Comparison of ENCODE assay signal across 17 cellular contexts in genomic region chr1:150820710-150821521, GRCh38. TPM values are rescaled to one million over a fixed set of nuclear protein-coding genes. Genes with fewer than 3 reads are reported as not detected.
DNase-seq lines count a peak whose midpoint lies in the region; ATAC-seq and TF ChIP-seq lines count a peak whose summit lies in the region.
"Had no signal": no experiment of that assay in that cellular context is flagged by ENCODE, and none has a peak within 500 bp of the region (broad histone marks: within the 10 kb centered on the region; RNA-seq: fewer than 3 reads in every experiment).

No MANE protein-coding gene starts in this region.

- CTCF ChIA-PET in PC-9 (lab: Charles Lee): interaction anchor here (0.6 to 0.7 kb wide), 2 partner anchors 101 to 895 kb away, joined by 4 to 5 read pairs; no protein-coding TSS in a partner anchor

- no peak overlapping the region for H3K27ac Mint-ChIP-seq in activated naive CD4-positive, alpha-beta T cell treated with anti-CD3 and anti-CD28 coated beads, Interleukin-2, amount 50 U/mL, for 72 hours
- H3K27ac Mint-ChIP-seq: activated naive CD4-positive, alpha-beta T cell treated with anti-CD3 and anti-CD28 coated beads, Interleukin-2, amount 10 ng/mL, durations not matched to agents 7 days and 5 days had no signal

- peak overlapping the region; percentile 51 for H3K4me2 ChIP-seq in PC-9

- 0 out of 2 replicates have a peak, but pooled peaks cover 10% of the 10 kb centered on the region for H3K36me3 ChIP-seq in PC-9 (ENCODE audit: low read depth)
- peaks cover 33 to 78% (median 55%) of the 10 kb centered on the region in 5 donors for H3K36me3 ChIP-seq in subcutaneous abdominal adipose tissue (ENCODE audit: control insufficient read depth in 5 of 5, insufficient read depth in 5 of 5, low read length in 5 of 5)
- H3K36me3 ChIP-seq: ovary had no signal

- H3K9me2 ChIP-seq in PC-9 (ENCODE audit: insufficient read depth): no peaks in the 10 kb centered on the region

- H3K9me3 ChIP-seq in PC-9 (ENCODE audit: insufficient read depth, low read depth): no peaks in the 10 kb centered on the region
- no peaks in the 10 kb centered on the region for H3K9me3 ChIP-seq in subcutaneous abdominal adipose tissue (ENCODE audit: control insufficient read depth in 5 of 5, low read length in 5 of 5)
- H3K9me3 ChIP-seq: ovary, tibial nerve had no signal

- ATAC-seq in activated naive CD4-positive, alpha-beta T cell treated with anti-CD3 and anti-CD28 coated beads, Interleukin-2, amount 50 U/mL, for 72 hours: peak; percentile 70 to 75
- no peak for ATAC-seq in HG03460 (IDR thresholded peaks at IDR 0.05; ENCODE audit: unreplicated experiment)

- H3F3A ChIP-seq in PC-9 (ENCODE audit: insufficient read depth, low read depth): peaks cover 28% of the 10 kb centered on the region

- intact Hi-C loops in PC-9 (cut with micrococcal nuclease; ENCODE audit: unreplicated experiment): no loop called here

- BruUV-seq in PC-9 (replicated peaks; lab: Mats Ljungman, UMichigan): no TSS peak

- peak overlapping the region; percentile 43 for H3K27ac ChIP-seq in PC-9
- H3K27ac ChIP-seq in subcutaneous abdominal adipose tissue (ENCODE audit: low read depth, low read length): peak overlapping the region; percentile 45
- H3K27ac ChIP-seq: ovary, tibial nerve had no signal

- H3K79me2 ChIP-seq in PC-9 (ENCODE audit: low read depth): no peaks in the 10 kb centered on the region

- H3K4me1 ChIP-seq in PC-9 (replicated peaks; ENCODE audit: insufficient read depth) (peaks cover 22% of the 10 kb centered on the region), subcutaneous abdominal adipose tissue (ENCODE audit: control insufficient read depth in 5 of 5, insufficient read depth in 5 of 5, low read length in 5 of 5) (peaks cover 0 to 10% (median 0%) of the 10 kb centered on the region in 5 donors)
- H3K4me1 ChIP-seq: tibial nerve had no signal

- no peak overlapping the region for H3K9ac ChIP-seq in subcutaneous abdominal adipose tissue (ENCODE audit: low read length in 5 of 5)

- H3K27me3 ChIP-seq in PC-9 (ENCODE audit: insufficient read depth, low read depth) (no peaks in the 10 kb centered on the region), subcutaneous abdominal adipose tissue (ENCODE audit: control insufficient read depth in 5 of 5, insufficient read depth in 4 of 5, low read length in 5 of 5) (no peaks in the 10 kb centered on the region)
- H3K27me3 ChIP-seq: ovary, tibial nerve had no signal

- TF ChIP-seq CTCF in PC-9 (conservative IDR thresholded peaks at IDR 0.05) (no peak), epithelial cell of esophagus (IDR thresholded peaks at IDR 0.05; ENCODE audit: insufficient read depth, low read depth, low read length, missing control alignments) (no peak)

- POLR2A ChIA-PET in PC-9 (lab: Charles Lee; ENCODE audit: unreplicated experiment): no interaction called here

- DNase-seq in activated naive CD4-positive, alpha-beta T cell treated with anti-CD3 and anti-CD28 coated beads, Interleukin-2, amount 50 U/mL, for 72 hours (ENCODE audit: low spot score in 2 of 2): no peak
- no peak for DNase-seq in activated naive CD4-positive, alpha-beta T cell (lab: John Stamatoyannopoulos, UW)
- peak in 1 of 2 experiments; percentile 62 for DNase-seq in PC-9
- DNase-seq in epithelial cell of esophagus (ENCODE audit: low read depth): peak; percentile 56
- no peak for DNase-seq in SKM-1 (lab: John Stamatoyannopoulos, UW; ENCODE audit: unreplicated experiment)
- DNase-seq in NCI-H524 (lab: John Stamatoyannopoulos, UW): no peak
- DNase-seq: activated naive CD4-positive, alpha-beta T cell treated with anti-CD3 and anti-CD28 coated beads, Interleukin-2, amount 10 ng/mL, durations not matched to agents 7 days and 5 days; endodermal cell; glutamatergic neuron; NCI-H1092; NK-92 treated with Interleukin-12 subunit alpha and Interleukin-12 subunit beta, amount 100 ng/mL, for 24 hours; ovary; SHP77 treated with DMSO at 0.1 percent for 48 hours; stimulated activated CD4-positive, alpha-beta T cell treated with anti-CD3 and anti-CD28 coated beads, Interleukin-4, amount 100 ng/mL, for 4 hours had no signal

- H4K20me1 ChIP-seq in PC-9 (ENCODE audit: insufficient read depth): peaks cover 5% of the 10 kb centered on the region

- no peaks in the 10 kb centered on the region for H3K36me3 Mint-ChIP-seq in activated naive CD4-positive, alpha-beta T cell treated with anti-CD3 and anti-CD28 coated beads, Interleukin-2, amount 50 U/mL, for 72 hours

- no peak overlapping the region for H2AFZ ChIP-seq in PC-9

- H3K9me3 Mint-ChIP-seq in activated naive CD4-positive, alpha-beta T cell treated with anti-CD3 and anti-CD28 coated beads, Interleukin-2, amount 50 U/mL, for 72 hours: no peaks in the 10 kb centered on the region
- H3K9me3 Mint-ChIP-seq: activated naive CD4-positive, alpha-beta T cell treated with anti-CD3 and anti-CD28 coated beads, Interleukin-2, amount 10 ng/mL, durations not matched to agents 7 days and 5 days; endodermal cell had no signal

- H3K4me3 ChIP-seq in PC-9 (no peak overlapping the region; the same call in 1 of the 2 replicates), epithelial cell of esophagus (ENCODE audit: low read length) (no peak overlapping the region), subcutaneous abdominal adipose tissue (ENCODE audit: low read depth in 1 of 5, low read length in 5 of 5) (no peak overlapping the region)
- H3K4me3 ChIP-seq: ovary, tibial nerve had no signal

RNA-seq across cellular contexts. Expression of gene CTSK, which starts 12.9 kb away (rescaled TPM):
- total RNA-seq in activated naive CD4-positive, alpha-beta T cell treated with anti-CD3 and anti-CD28 coated beads, Interleukin-2, amount 50 U/mL, for 72 hours: 1 to 10 TPM; 3.1 to 3.3 TPM
- 4.7 and 4.9 TPM in 2 replicates for total RNA-seq in PC-9 (2021)

RNA-seq across cellular contexts. Expression of gene CTSS, which starts 55.3 kb away (rescaled TPM):
- 10 to 100 TPM; 53.4 to 88.4 TPM for total RNA-seq in activated naive CD4-positive, alpha-beta T cell treated with anti-CD3 and anti-CD28 coated beads, Interleukin-2, amount 50 U/mL, for 72 hours
- total RNA-seq in PC-9 (2021): 6.3 and 7.2 TPM in 2 replicates
- total RNA-seq: endodermal cell had no signal

RNA-seq across cellular contexts. Expression of gene ARNT, which starts 55.5 kb away (rescaled TPM):
- total RNA-seq in activated naive CD4-positive, alpha-beta T cell treated with anti-CD3 and anti-CD28 coated beads, Interleukin-2, amount 50 U/mL, for 72 hours: 10 to 100 TPM; 37.0 to 61.1 TPM
- total RNA-seq in PC-9 (2021): 30.3 and 35.1 TPM in 2 replicates
